In the genomic region with DNA sequence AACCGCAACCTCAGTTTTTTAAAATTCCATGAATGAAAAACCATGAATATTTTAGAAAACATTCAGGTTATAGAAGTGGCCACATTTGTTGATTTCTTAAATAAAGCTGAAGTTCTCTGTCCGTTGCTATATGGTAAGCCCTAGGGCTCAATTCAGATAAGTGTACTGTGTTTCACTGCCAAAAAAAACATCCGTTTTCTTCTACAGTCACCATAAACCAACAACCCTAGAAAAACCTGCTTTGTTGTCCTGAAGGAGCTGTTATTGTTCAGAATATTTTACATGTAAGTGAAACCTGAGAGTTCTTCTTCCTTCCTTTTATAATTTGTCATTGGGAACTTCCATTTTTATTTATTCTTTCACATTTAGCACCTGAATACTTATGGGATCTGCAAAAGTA, we compare ENCODE assay signal across 1 cellular context.
TF ChIP-seq lines count a peak whose summit lies in the region.

No MANE protein-coding gene starts in this region.

TF ChIP-seq in GM23338, 12 proteins besides CTCF, POLR2A, EP300 and RAD21 (continued from another document):
- TF ChIP-seq, protein P1, sequence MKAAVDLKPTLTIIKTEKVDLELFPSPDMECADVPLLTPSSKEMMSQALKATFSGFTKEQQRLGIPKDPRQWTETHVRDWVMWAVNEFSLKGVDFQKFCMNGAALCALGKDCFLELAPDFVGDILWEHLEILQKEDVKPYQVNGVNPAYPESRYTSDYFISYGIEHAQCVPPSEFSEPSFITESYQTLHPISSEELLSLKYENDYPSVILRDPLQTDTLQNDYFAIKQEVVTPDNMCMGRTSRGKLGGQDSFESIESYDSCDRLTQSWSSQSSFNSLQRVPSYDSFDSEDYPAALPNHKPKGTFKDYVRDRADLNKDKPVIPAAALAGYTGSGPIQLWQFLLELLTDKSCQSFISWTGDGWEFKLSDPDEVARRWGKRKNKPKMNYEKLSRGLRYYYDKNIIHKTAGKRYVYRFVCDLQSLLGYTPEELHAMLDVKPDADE (IDR thresholded peaks at IDR 0.05): no peak
- TF ChIP-seq EZH2 (IDR thresholded peaks at IDR 0.05; ENCODE audit: low read depth, unreplicated experiment) (no peak), EZH2phosphoT487 (IDR thresholded peaks at IDR 0.05; ENCODE audit: unreplicated experiment) (no peak), JUNB (IDR thresholded peaks at IDR 0.05; ENCODE audit: unreplicated experiment) (no peak), ZNF114 (CRISPR knock-in tag; IDR thresholded peaks at IDR 0.05) (no peak), STAT1 (IDR thresholded peaks at IDR 0.05; ENCODE audit: unreplicated experiment) (no peak), POLR2AphosphoS5 (IDR thresholded peaks at IDR 0.05; ENCODE audit: low read depth) (no peak), NANOG (IDR thresholded peaks at IDR 0.05; ENCODE audit: borderline replicate concordance) (no peak)
- TF ChIP-seq, protein P2, sequence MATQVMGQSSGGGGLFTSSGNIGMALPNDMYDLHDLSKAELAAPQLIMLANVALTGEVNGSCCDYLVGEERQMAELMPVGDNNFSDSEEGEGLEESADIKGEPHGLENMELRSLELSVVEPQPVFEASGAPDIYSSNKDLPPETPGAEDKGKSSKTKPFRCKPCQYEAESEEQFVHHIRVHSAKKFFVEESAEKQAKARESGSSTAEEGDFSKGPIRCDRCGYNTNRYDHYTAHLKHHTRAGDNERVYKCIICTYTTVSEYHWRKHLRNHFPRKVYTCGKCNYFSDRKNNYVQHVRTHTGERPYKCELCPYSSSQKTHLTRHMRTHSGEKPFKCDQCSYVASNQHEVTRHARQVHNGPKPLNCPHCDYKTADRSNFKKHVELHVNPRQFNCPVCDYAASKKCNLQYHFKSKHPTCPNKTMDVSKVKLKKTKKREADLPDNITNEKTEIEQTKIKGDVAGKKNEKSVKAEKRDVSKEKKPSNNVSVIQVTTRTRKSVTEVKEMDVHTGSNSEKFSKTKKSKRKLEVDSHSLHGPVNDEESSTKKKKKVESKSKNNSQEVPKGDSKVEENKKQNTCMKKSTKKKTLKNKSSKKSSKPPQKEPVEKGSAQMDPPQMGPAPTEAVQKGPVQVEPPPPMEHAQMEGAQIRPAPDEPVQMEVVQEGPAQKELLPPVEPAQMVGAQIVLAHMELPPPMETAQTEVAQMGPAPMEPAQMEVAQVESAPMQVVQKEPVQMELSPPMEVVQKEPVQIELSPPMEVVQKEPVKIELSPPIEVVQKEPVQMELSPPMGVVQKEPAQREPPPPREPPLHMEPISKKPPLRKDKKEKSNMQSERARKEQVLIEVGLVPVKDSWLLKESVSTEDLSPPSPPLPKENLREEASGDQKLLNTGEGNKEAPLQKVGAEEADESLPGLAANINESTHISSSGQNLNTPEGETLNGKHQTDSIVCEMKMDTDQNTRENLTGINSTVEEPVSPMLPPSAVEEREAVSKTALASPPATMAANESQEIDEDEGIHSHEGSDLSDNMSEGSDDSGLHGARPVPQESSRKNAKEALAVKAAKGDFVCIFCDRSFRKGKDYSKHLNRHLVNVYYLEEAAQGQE (IDR thresholded peaks at IDR 0.05; ENCODE audit: unreplicated experiment): no peak
